8 cellular contexts compared by ENCODE assay signal in the genomic region with DNA sequence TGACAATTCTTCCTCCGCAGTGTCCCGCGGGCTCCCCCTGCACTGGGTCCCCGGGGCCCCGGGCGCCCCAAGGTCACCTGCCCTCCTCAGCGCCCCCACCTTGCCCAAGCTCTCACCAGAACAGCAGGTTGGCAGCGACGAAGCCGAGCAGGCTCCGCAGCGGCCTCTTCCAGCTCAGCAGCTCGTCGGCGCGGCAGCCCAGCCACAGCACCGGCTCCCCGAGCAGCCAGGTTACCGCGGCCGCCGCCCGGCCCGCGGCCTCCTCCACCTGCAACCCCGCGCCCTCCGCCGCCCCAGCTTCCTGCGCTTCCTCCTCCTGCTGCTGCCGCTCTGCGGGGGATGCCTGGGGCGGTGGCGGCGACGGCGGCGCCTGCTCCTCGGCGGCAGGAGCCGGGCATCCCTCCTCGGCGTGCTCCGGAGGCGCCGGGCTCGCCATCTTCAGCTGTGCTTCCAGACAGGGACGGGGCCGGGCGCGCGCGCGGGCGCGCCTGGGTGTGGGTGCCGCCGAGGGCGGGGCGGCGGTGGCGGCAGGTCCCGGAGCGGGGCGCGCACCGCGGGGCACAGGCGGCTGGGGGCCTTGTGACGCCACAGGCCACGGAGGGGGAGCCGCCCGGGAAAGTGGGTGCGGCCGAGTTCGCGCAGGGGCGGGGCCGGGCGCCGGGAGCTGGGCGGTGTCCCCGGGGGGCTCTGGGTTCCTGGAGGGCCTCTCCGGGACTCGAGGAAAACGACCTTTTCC. TPM values are rescaled to one million over a fixed set of nuclear protein-coding genes. Genes with fewer than 3 reads are reported as not detected.
DNase-seq lines count a peak whose midpoint lies in the region; ATAC-seq and TF ChIP-seq lines count a peak whose summit lies in the region.

RETREG1 (minus strand) TSS at position 462 of the 736 bp plus-strand sequence; CDS start at position 436, 26 bp downstream.

- peak within 1 kb of the TSS; percentile 61 for H3K4me3 ChIP-seq in RWPE2 (ENCODE audit: severe bottlenecking)
- H3K4me3 ChIP-seq in cardiac muscle cell: peak within 1 kb of the TSS; percentile 93
- peak within 1 kb of the TSS; percentile 64 to 78 (median 77) for H3K4me3 ChIP-seq in transverse colon

- TF ChIP-seq EP300 in transverse colon (IDR thresholded peaks at IDR 0.05; ENCODE audit: low read depth): no peak

- ATAC-seq in GM18909 (IDR thresholded peaks at IDR 0.05; ENCODE audit: poor library complexity, unreplicated experiment) (peak; percentile 67), HG03280 (IDR thresholded peaks at IDR 0.05; ENCODE audit: unreplicated experiment) (peak; percentile 70), RWPE2 (ENCODE audit: low read depth) (peak; percentile 68)

- intact Hi-C loops in posterior cingulate gyrus (cut with DNase I) (loop anchor here (5.0 kb wide), 2 partner anchors 39 to 69 kb away; no protein-coding TSS in a partner anchor), transverse colon (cut with DNase I; ENCODE audit: low total_unique reads) (no loop called here)

- no peaks in the 10 kb centered on the region for H3K36me3 ChIP-seq in RWPE2 (ENCODE audit: low read depth)
- H3K36me3 ChIP-seq in cardiac muscle cell: no peaks in the 10 kb centered on the region
- H3K36me3 ChIP-seq in transverse colon: no peaks in the 10 kb centered on the region

- in situ Hi-C loops in transverse colon (cut with MboI; ENCODE audit: low pct_ligation_motif_present in 1 of 4, low pct_unique_long_range_greater_than_20kb in 1 of 4, low sequenced_read_pairs in 3 of 4): no loop called here

- H3K36me3 Mint-ChIP-seq in activated naive CD4-positive, alpha-beta T cell treated with anti-CD3 and anti-CD28 coated beads, Interleukin-2, amount 10 ng/mL, durations not matched to agents 7 days and 5 days: peaks cover 31% of the 10 kb centered on the region

- no peak for TF ChIP-seq POLR2A in transverse colon (IDR thresholded peaks at IDR 0.05)

- TF ChIP-seq CTCF in RWPE2 (IDR thresholded peaks at IDR 0.05; ENCODE audit: poor library complexity, severe bottlenecking) (no peak), cardiac muscle cell (IDR thresholded peaks at IDR 0.05; ENCODE audit: low read depth, low read length) (no peak), transverse colon (IDR thresholded peaks at IDR 0.05) (no peak)

- H3K27me3 ChIP-seq in RWPE2 (ENCODE audit: insufficient read depth, poor library complexity, severe bottlenecking): no peaks in the 10 kb centered on the region
- peaks cover 45% of the 10 kb centered on the region for H3K27me3 ChIP-seq in cardiac muscle cell
- H3K27me3 ChIP-seq in transverse colon: peaks cover 3% of the 10 kb centered on the region

- H3K4me1 ChIP-seq in RWPE2 (ENCODE audit: insufficient read depth, poor library complexity, severe bottlenecking): no peaks in the 10 kb centered on the region
- H3K4me1 ChIP-seq in cardiac muscle cell (ENCODE audit: low read depth): no peaks in the 10 kb centered on the region
- peaks cover 0 to 26% (median 9%) of the 10 kb centered on the region in 4 donors for H3K4me1 ChIP-seq in transverse colon

- H3K9me3 ChIP-seq in RWPE2 (ENCODE audit: severe bottlenecking) (no peaks in the 10 kb centered on the region), cardiac muscle cell (ENCODE audit: low read depth) (no peaks in the 10 kb centered on the region), transverse colon (no peaks in the 10 kb centered on the region)

- peak within 1 kb of the TSS; percentile 99 for H3K4me3 Mint-ChIP-seq in activated naive CD4-positive, alpha-beta T cell treated with anti-CD3 and anti-CD28 coated beads, Interleukin-2, amount 10 ng/mL, durations not matched to agents 7 days and 5 days

- H3K4me1 Mint-ChIP-seq in activated naive CD4-positive, alpha-beta T cell treated with anti-CD3 and anti-CD28 coated beads, Interleukin-2, amount 10 ng/mL, durations not matched to agents 7 days and 5 days: peaks cover 44% of the 10 kb centered on the region

- no peaks in the 10 kb centered on the region for H3K9me3 Mint-ChIP-seq in activated naive CD4-positive, alpha-beta T cell treated with anti-CD3 and anti-CD28 coated beads, Interleukin-2, amount 10 ng/mL, durations not matched to agents 7 days and 5 days

- DNase-seq in AG08395 (ENCODE audit: low spot score): peak; percentile 48
- DNase-seq in RWPE2 (ENCODE audit: low spot score): no peak
- DNase-seq in activated naive CD4-positive, alpha-beta T cell treated with anti-CD3 and anti-CD28 coated beads, Interleukin-2, amount 10 ng/mL, durations not matched to agents 7 days and 5 days: peak; percentile 87
- peak; percentile 15 to 62 for DNase-seq in cardiac muscle cell (ENCODE audit: low read depth in 1 of 2, low spot score in 1 of 2)
- DNase-seq in posterior cingulate gyrus: peak; percentile 63 to 97 (median 76)
- peak; percentile 77 for DNase-seq in transverse colon

- H3K27ac ChIP-seq in RWPE2 (ENCODE audit: poor library complexity, severe bottlenecking): no peak within 1 kb of the TSS
- H3K27ac ChIP-seq in cardiac muscle cell: no peak within 1 kb of the TSS
- peak within 1 kb of the TSS; percentile 59 to 74 (median 72) for H3K27ac ChIP-seq in transverse colon

- H3K27ac Mint-ChIP-seq in activated naive CD4-positive, alpha-beta T cell treated with anti-CD3 and anti-CD28 coated beads, Interleukin-2, amount 10 ng/mL, durations not matched to agents 7 days and 5 days: peak within 1 kb of the TSS; percentile 97

- H3K27me3 Mint-ChIP-seq in activated naive CD4-positive, alpha-beta T cell treated with anti-CD3 and anti-CD28 coated beads, Interleukin-2, amount 10 ng/mL, durations not matched to agents 7 days and 5 days: peaks cover 3% of the 10 kb centered on the region

- CTCF ChIA-PET in activated naive CD4-positive, alpha-beta T cell treated with anti-CD3 and anti-CD28 coated beads, Interleukin-2, amount 10 ng/mL, durations not matched to agents 7 days and 5 days (lab: Charles Lee): interaction anchor here (2.2 to 3.2 kb wide), 2 partner anchors 10 to 50 kb away, joined by 11 to 16 read pairs; no protein-coding TSS in a partner anchor

- 1% methylated on average over 18 of the region's 86 CpGs; no CpG with 5 or more reads in 1 of the 2 donors for WGBS in transverse colon (ENCODE audit: low coverage in 1 of 2), 2 donors

RNA-seq across cellular contexts. Expression of gene RETREG1, which starts in this region (rescaled TPM):
- total RNA-seq in cardiac muscle cell (14.0 and 17.3 TPM in 2 replicates), transverse colon (10 to 100 TPM; 33.2 to 93.5 (median 66.2) TPM)
- 39.2 and 46.9 TPM in 2 replicates for polyA plus RNA-seq in cardiac muscle cell

Comparison
In these comparisons a context has a peak if more than half of its experiments do, and no peak if none do; other contexts are left out.
1. H3K27ac ChIP-seq: peak in transverse colon (4 of 4); none in RWPE2 (single experiment) and cardiac muscle cell (single experiment).
2. Peak in every context shown above with its lines, with median percentiles within 50 percentile points of each other: ATAC-seq and H3K4me3 ChIP-seq.